Comparison of ENCODE assay signal across 10 cellular contexts in the genomic region with DNA sequence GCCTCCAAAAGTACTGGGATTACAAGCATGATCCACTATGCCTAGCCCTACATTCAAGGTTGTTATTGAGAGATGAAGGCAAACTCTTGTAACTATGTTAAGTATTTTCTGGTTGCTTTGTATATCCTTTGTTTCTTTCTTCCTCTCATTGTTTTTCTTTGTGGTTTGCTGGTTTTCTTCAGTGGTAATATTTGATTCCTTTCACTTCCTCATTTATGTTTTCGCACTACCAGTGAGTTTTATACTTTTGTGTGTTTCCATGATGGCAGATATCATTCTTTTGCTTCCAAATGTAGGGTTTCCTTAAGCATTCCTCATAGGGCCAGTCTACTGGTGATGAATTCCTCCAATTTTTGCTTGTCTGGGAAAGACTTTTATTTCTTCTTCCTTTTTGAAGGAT.
DNase-seq lines count a peak whose midpoint lies in the region; ATAC-seq, FAIRE-seq and TF ChIP-seq lines count a peak whose summit lies in the region.
"Had no signal": no experiment of that assay in that cellular context is flagged by ENCODE, and none has a peak within 500 bp of the region (broad histone marks: within the 10 kb centered on the region; RNA-seq: fewer than 3 reads in every experiment).

No MANE protein-coding gene starts in this region.

- WGBS in endodermal cell (ENCODE audit: insufficient coverage in 1 of 2, insufficient read length in 1 of 2), 2 experiments, result 100% methylated on average over 1 of the region's 1 CpG; no CpG with 5 or more reads in 1 of the 2 experiments
- 50 to 100% methylated on average over 1 of the region's 1 CpG for WGBS in gastroesophageal sphincter (ENCODE audit: low coverage in 1 of 2), 2 donors
- 94 to 98% methylated on average over 1 of the region's 1 CpG for WGBS in pancreas, 2 donors

- intact Hi-C loops in pancreas (cut with DNase I), result no loop called here

- peaks cover 8% of the 10 kb centered on the region for H3K4me1 ChIP-seq in endodermal cell (ENCODE audit: control insufficient read depth, insufficient read depth, low read length)
- H3K4me1 ChIP-seq in gastroesophageal sphincter, result peaks cover 0 to 14% (median 0%) of the 10 kb centered on the region in 3 donors
- peaks cover 0 to 13% (median 8%) of the 10 kb centered on the region in 3 donors for H3K4me1 ChIP-seq in pancreas

- H3K36me3 Mint-ChIP-seq in endodermal cell (ENCODE audit: low read depth), result peaks cover 23% of the 10 kb centered on the region

- no peak overlapping the region for H3K9ac ChIP-seq in endodermal cell (ENCODE audit: extremely low read depth, low read length, poor library complexity, severe bottlenecking)

- H3K27me3 Mint-ChIP-seq in endodermal cell (ENCODE audit: insufficient read depth), result no peaks in the 10 kb centered on the region

- H3K9me3 ChIP-seq in endodermal cell (ENCODE audit: control insufficient read depth, low read length) (peaks cover 64% of the 10 kb centered on the region), gastroesophageal sphincter (peaks cover 0 to 36% (median 0%) of the 10 kb centered on the region in 3 donors), pancreas (peaks cover 0 to 5% (median 0%) of the 10 kb centered on the region in 4 donors)

- H3K9me3 Mint-ChIP-seq in endodermal cell, result peaks cover 50% of the 10 kb centered on the region

- no peak for TF ChIP-seq POLR2A in gastroesophageal sphincter (IDR thresholded peaks at IDR 0.05)

- H3K4me3 ChIP-seq in endodermal cell (ENCODE audit: low read length) (peak overlapping the region; percentile 33), foreskin fibroblast (ENCODE audit: low read depth in 1 of 2, low read length in 2 of 2) (no peak overlapping the region), gastroesophageal sphincter (no peak overlapping the region), pancreas (no peak overlapping the region)

- H3K4me3 Mint-ChIP-seq in endodermal cell, result no peak overlapping the region

- peaks cover 19% of the 10 kb centered on the region for H3K4me1 Mint-ChIP-seq in endodermal cell

- DNase-seq in endodermal cell (no peak), foreskin fibroblast (no peak), hepatic stellate cell (ENCODE audit: low spot score) (no peak), pancreas (no peak)
- DNase-seq: NCI-H2171 had no signal

- peak; percentile 92 for ATAC-seq in GM18861 (IDR thresholded peaks at IDR 0.05; ENCODE audit: unreplicated experiment)
- peak; percentile 86 for ATAC-seq in GM21786 (IDR thresholded peaks at IDR 0.05; ENCODE audit: unreplicated experiment)
- peak; percentile 87 for ATAC-seq in HG03571 (IDR thresholded peaks at IDR 0.05; ENCODE audit: unreplicated experiment)
- ATAC-seq in gastroesophageal sphincter, result no peak
- no peak for ATAC-seq in pancreas

- H3K27ac ChIP-seq in endodermal cell (ENCODE audit: low read depth, low read length) (no peak overlapping the region), gastroesophageal sphincter (no peak overlapping the region), pancreas (no peak overlapping the region)

- no peak for FAIRE-seq in pancreas (lab: Jason Lieb, UNC)
- FAIRE-seq: endometrium had no signal

- no peak for TF ChIP-seq CTCF in endodermal cell (conservative IDR thresholded peaks at IDR 0.05)
- no peak for TF ChIP-seq CTCF in foreskin fibroblast (IDR thresholded peaks at IDR 0.05; ENCODE audit: low read depth, low read length)
- TF ChIP-seq CTCF in gastroesophageal sphincter (IDR thresholded peaks at IDR 0.05), result no peak
- TF ChIP-seq CTCF in pancreas (IDR thresholded peaks at IDR 0.05), result no peak

- H3K27me3 ChIP-seq in endodermal cell (ENCODE audit: control insufficient read depth, insufficient read depth, low read length, poor library complexity, severe bottlenecking), result no peaks in the 10 kb centered on the region
- no peaks in the 10 kb centered on the region for H3K27me3 ChIP-seq in gastroesophageal sphincter
- no peaks in the 10 kb centered on the region for H3K27me3 ChIP-seq in pancreas

- H3K36me3 ChIP-seq in endodermal cell (ENCODE audit: control insufficient read depth, insufficient read depth, low read length), result peaks cover 7% of the 10 kb centered on the region
- H3K36me3 ChIP-seq in gastroesophageal sphincter, result no peaks in the 10 kb centered on the region
- H3K36me3 ChIP-seq in pancreas, result no peaks in the 10 kb centered on the region

- TF ChIP-seq EP300 in gastroesophageal sphincter (IDR thresholded peaks at IDR 0.05), result no peak

- no peak overlapping the region for H3K27ac Mint-ChIP-seq in endodermal cell

Comparison
In these comparisons a context has a peak if more than half of its experiments do, and no peak if none do; other contexts are left out.
1. ATAC-seq: peak in GM18861 (single experiment), GM21786 (single experiment) and HG03571 (single experiment); none in gastroesophageal sphincter (single experiment) and pancreas (0 of 4).